ENCODE assay signal across 10 cellular contexts in the genomic region with DNA sequence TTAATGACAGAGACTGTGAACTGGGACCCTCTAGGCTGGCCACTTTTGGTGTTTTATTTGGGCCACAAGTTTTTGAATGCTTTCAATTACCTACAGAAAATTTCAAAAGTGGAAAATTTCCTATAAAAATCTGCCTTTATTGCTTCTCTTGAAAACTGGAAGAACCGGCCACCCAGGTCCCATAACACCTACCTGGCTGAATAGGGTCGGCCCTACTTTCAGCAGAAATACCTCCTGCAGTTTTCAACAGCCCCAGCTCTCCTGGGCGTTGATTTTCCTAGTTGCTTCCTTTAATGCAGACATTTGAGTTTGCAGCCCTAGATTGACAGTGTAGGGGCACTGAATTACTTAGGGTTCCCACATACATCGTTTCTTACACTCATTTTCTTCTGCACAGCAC. TPM values are rescaled to one million over a fixed set of nuclear protein-coding genes. Genes with fewer than 3 reads are reported as not detected.
DNase-seq lines count a peak whose midpoint lies in the region; ATAC-seq and TF ChIP-seq lines count a peak whose summit lies in the region.
"Had no signal": no experiment of that assay in that cellular context is flagged by ENCODE, and none has a peak within 500 bp of the region (broad histone marks: within the 10 kb centered on the region; RNA-seq: fewer than 3 reads in every experiment).

No MANE protein-coding gene starts in this region.

- peaks cover 6% of the 10 kb centered on the region; the same call in 1 of the 2 replicates for H4K20me1 ChIP-seq in BLaER1

- H3K27me3 ChIP-seq in BLaER1 (no peaks in the 10 kb centered on the region), HUES48 (ENCODE audit: control insufficient read depth, insufficient read depth, low read length) (peaks cover 4% of the 10 kb centered on the region)
- H3K27me3 ChIP-seq: transverse colon had no signal

- ATAC-seq in natural killer cell (no peak), GM18858 (IDR thresholded peaks at IDR 0.05; ENCODE audit: unreplicated experiment) (no peak)

- H3K9me3 Mint-ChIP-seq in brain (peaks cover 0 to 2% (median 0%) of the 10 kb centered on the region in 5 experiments), natural killer cell (no peaks in the 10 kb centered on the region)

- DNase-seq in natural killer cell: no peak
- no peak for DNase-seq in NCI-H526 treated with DMSO at 0.1 percent for 48 hours (lab: John Stamatoyannopoulos, UW)
- no peak for DNase-seq in hypothalamus (lab: John Stamatoyannopoulos, UW)
- DNase-seq in NCI-H1436 (lab: John Stamatoyannopoulos, UW): no peak

- H3K27ac ChIP-seq in BLaER1 (no peak overlapping the region), HUES48 (ENCODE audit: low read depth, low read length) (no peak overlapping the region)

- H3K9ac ChIP-seq in BLaER1 (no peak overlapping the region), HUES48 (ENCODE audit: low read depth, low read length) (no peak overlapping the region)

- H3K27ac Mint-ChIP-seq in brain (peak overlapping the region; percentile 89 to 98 (median 93)), natural killer cell (peak overlapping the region; percentile 90 to 96)

- H3K4me2 ChIP-seq in BLaER1: peak overlapping the region; percentile 67; the same call in 1 of the 2 replicates

- TF ChIP-seq CTCF in brain (conservative IDR thresholded peaks at IDR 0.05) (no peak), natural killer cell (IDR thresholded peaks at IDR 0.05) (no peak)

- peaks cover 21% of the 10 kb centered on the region for H3K4me1 ChIP-seq in BLaER1
- H3K4me1 ChIP-seq in HUES48 (ENCODE audit: control insufficient read depth, insufficient read depth, low read length): peaks cover 8% of the 10 kb centered on the region; the same call in 1 of the 2 replicates

- H3K36me3 ChIP-seq in BLaER1: peaks cover 23% of the 10 kb centered on the region
- peaks cover 17% of the 10 kb centered on the region for H3K36me3 ChIP-seq in HUES48 (ENCODE audit: control insufficient read depth, insufficient read depth, low read length)

- no peak overlapping the region; the same call in 1 of the 2 replicates for H3K4me3 ChIP-seq in BLaER1
- peak overlapping the region; percentile 98 for H3K4me3 ChIP-seq in HUES48 (ENCODE audit: low read depth, low read length)

- H3K27me3 Mint-ChIP-seq in brain (peaks cover 19% of the 10 kb centered on the region), natural killer cell (ENCODE audit: low read depth in 2 of 2) (peaks cover 18 to 34% of the 10 kb centered on the region in 2 donors)

- H3K36me3 Mint-ChIP-seq in brain (peaks cover 26% of the 10 kb centered on the region), natural killer cell (no peaks in the 10 kb centered on the region)

- intact Hi-C loops in natural killer cell (cut with micrococcal nuclease): loop anchor here (1.0 to 10.0 kb wide), 3 partner anchors 143 to 1080 kb away; a partner anchor contains a TSS

- H3K4me3 Mint-ChIP-seq in brain (peak overlapping the region; percentile 96 to 100 (median 99)), natural killer cell (peak overlapping the region; percentile 95)

- H3K4me1 Mint-ChIP-seq in brain (peaks cover 33% of the 10 kb centered on the region), natural killer cell (peaks cover 15 to 17% of the 10 kb centered on the region in 2 donors)

- H3K9me3 ChIP-seq in BLaER1: no peaks in the 10 kb centered on the region
- H3K9me3 ChIP-seq in HUES48 (ENCODE audit: control insufficient read depth, insufficient read depth, low read length): no peaks in the 10 kb centered on the region
- H3K9me3 ChIP-seq: transverse colon had no signal

RNA-seq across cellular contexts. Expression of a gene that starts 0.7 kb away (rescaled TPM):
- 27.6 TPM for polyA plus RNA-seq in brain (ENCODE audit: insufficient read depth, low read depth, low replicate concordance)
- 10 to 100 TPM; 19.8 to 26.4 (median 22.4) TPM for total RNA-seq in natural killer cell

RNA-seq across cellular contexts. Expression of a gene that starts 58.7 kb away (rescaled TPM):
- 1,472 TPM for polyA plus RNA-seq in brain (ENCODE audit: insufficient read depth, low read depth, low replicate concordance)
- total RNA-seq in natural killer cell: 1 to 10 TPM; 2.8 to 4.3 (median 3.2) TPM
- total RNA-seq: Daoy had no signal
